In genomic region chr11:120212926-120213325, GRCh38 we compare ENCODE assay signal across 9 cellular contexts. TPM values are rescaled to one million over a fixed set of nuclear protein-coding genes. Genes with fewer than 3 reads are reported as not detected.
DNase-seq lines count a peak whose midpoint lies in the region; TF ChIP-seq lines count a peak whose summit lies in the region.
"Had no signal": no experiment of that assay in that cellular context is flagged by ENCODE, and none has a peak within 500 bp of the region (broad histone marks: within the 10 kb centered on the region; RNA-seq: fewer than 3 reads in every experiment).

No MANE protein-coding gene starts in this region.

- H3K27me3 ChIP-seq in liver (ENCODE audit: control insufficient read depth in 4 of 4, insufficient read depth in 4 of 4, low read length in 3 of 4) (no peaks in the 10 kb centered on the region), suprapubic skin (no peaks in the 10 kb centered on the region)

- H3K4me1 Mint-ChIP-seq in HFFc6 (ENCODE audit: low read depth), result peaks cover 60% of the 10 kb centered on the region

- no peak for TF ChIP-seq POLR2A in suprapubic skin (IDR thresholded peaks at IDR 0.05)

- DNase-seq in HFFc6 (no peak), cardiac fibroblast (ENCODE audit: low read depth in 2 of 2) (no peak), suprapubic skin (ENCODE audit: low spot score in 2 of 2) (no peak), cerebellar nuclear complex (lab: John Stamatoyannopoulos, UW) (no peak), NCI-H1048 (lab: John Stamatoyannopoulos, UW) (no peak)
- no peak for DNase-seq in activated CD8-positive, alpha-beta memory T cell treated with anti-CD3 and anti-CD28 coated beads, Interleukin-2, amount 50 U/mL, for 4 hours
- DNase-seq in stimulated activated CD4-positive, alpha-beta T cell treated with anti-CD3 and anti-CD28 coated beads, Interleukin-4, amount 100 ng/mL, for 1 hour, result no peak
- DNase-seq: stimulated activated naive CD4-positive, alpha-beta T cell treated with Interleukin-2 at 50 U/mL for 16 hours had no signal

- H3K27ac ChIP-seq in liver (ENCODE audit: low read depth in 1 of 2, low read length in 2 of 2) (peak overlapping the region; percentile 93 to 95), suprapubic skin (peak overlapping the region; percentile 87)

- H3K36me3 ChIP-seq in liver (ENCODE audit: control insufficient read depth in 4 of 4, insufficient read depth in 3 of 4, low read depth in 1 of 4, low read length in 3 of 4) (peaks cover 0 to 5% (median 0%) of the 10 kb centered on the region in 4 donors), suprapubic skin (no peaks in the 10 kb centered on the region)

- WGBS in liver, result 44% methylated on average over 2 of the region's 2 CpGs
- 46% methylated on average over 2 of the region's 2 CpGs for WGBS in suprapubic skin

- peaks cover 2% of the 10 kb centered on the region for H3K27me3 Mint-ChIP-seq in HFFc6 (ENCODE audit: insufficient read depth)

- no peak for TF ChIP-seq EP300 in suprapubic skin (IDR thresholded peaks at IDR 0.05)

- H3K4me3 Mint-ChIP-seq in HFFc6, result peak overlapping the region; percentile 95

- TF ChIP-seq CTCF in HFFc6 (IDR thresholded peaks at IDR 0.05), result no peak
- no peak for TF ChIP-seq CTCF in cardiac fibroblast (IDR thresholded peaks at IDR 0.05; ENCODE audit: low read depth, low read length)
- no peak for TF ChIP-seq CTCF in liver (IDR thresholded peaks at IDR 0.05; ENCODE audit: low read depth, low read length, missing input control)
- TF ChIP-seq CTCF in suprapubic skin (IDR thresholded peaks at IDR 0.05), result no peak

- peak overlapping the region; percentile 91 to 98 for H3K9ac ChIP-seq in liver (ENCODE audit: low read depth in 1 of 2, low read length in 2 of 2)

- H3K9me3 ChIP-seq in liver (ENCODE audit: control insufficient read depth in 4 of 4, low read length in 3 of 4) (no peaks in the 10 kb centered on the region), suprapubic skin (no peaks in the 10 kb centered on the region)

- H3K36me3 Mint-ChIP-seq in HFFc6 (ENCODE audit: low read depth), result peaks cover 7% of the 10 kb centered on the region; the same call in 1 of the 2 replicates

- no peak for TF ChIP-seq RAD21 in liver (IDR thresholded peaks at IDR 0.05)

- H3K4me3 ChIP-seq in cardiac fibroblast (replicated peaks in 1 of 2; ENCODE audit: low read depth in 2 of 2, low read length in 2 of 2) (peak overlapping the region; percentile 76 to 87), liver (ENCODE audit: low read depth in 1 of 3, low read length in 3 of 3) (peak overlapping the region; percentile 88 to 96 (median 88)), suprapubic skin (peak overlapping the region; percentile 86)

- H3K4me1 ChIP-seq in liver (ENCODE audit: control insufficient read depth in 4 of 4, insufficient read depth in 4 of 4, low read length in 3 of 4), result peaks cover 25 to 75% (median 54%) of the 10 kb centered on the region in 4 donors
- peaks cover 71% of the 10 kb centered on the region for H3K4me1 ChIP-seq in suprapubic skin

- H3K9me3 Mint-ChIP-seq in HFFc6, result no peaks in the 10 kb centered on the region

- peak overlapping the region; percentile 92 for H3K27ac Mint-ChIP-seq in HFFc6

TF ChIP-seq in liver, 16 proteins besides CTCF, POLR2A, EP300 and RAD21:
- TF ChIP-seq EGR1 (IDR thresholded peaks at IDR 0.05; ENCODE audit: low read depth in 2 of 2), result no peak
- peak; percentile 10 for TF ChIP-seq TAF1 (conservative IDR thresholded peaks at IDR 0.05)
TF ChIP-seq in liver: peak in this region for 1.

RNA-seq across cellular contexts. Expression of gene OAF, which starts 2.1 kb away (rescaled TPM):
- 100 to 1,000 TPM; 111 to 143 (median 123) TPM for total RNA-seq in HFFc6 (2021; fragmentation: NEBNext Ultra II Directional; extraction: Animal tissue kit (Norgen Biotek cat#: 25700))
- total RNA-seq in liver (10 to 100 TPM; 15.0 to 89.4 TPM), suprapubic skin (10 to 100 TPM in 3 of 4 donors, 1 to 10 TPM in 1; 5.0 to 13.0 (median 10.8) TPM)
- polyA plus RNA-seq in liver, result 100 to 1,000 TPM in 1 of 2 donors, 10 to 100 TPM in 1; 74.6 to 151 TPM

RNA-seq across cellular contexts. Expression of gene POU2F3, which starts 27.0 kb away (rescaled TPM):
- not detected for total RNA-seq in HFFc6 (2021; fragmentation: NEBNext Ultra II Directional; extraction: Animal tissue kit (Norgen Biotek cat#: 25700))
- total RNA-seq in liver, result not detected
- not detected for polyA plus RNA-seq in liver
- 100 to 1,000 TPM in 2 of 4 donors, 10 to 100 TPM in 2; 58.2 to 219 (median 105) TPM for total RNA-seq in suprapubic skin

Comparison
In these comparisons a context has a peak if more than half of its experiments do, and no peak if none do; other contexts are left out.
1. RNA of gene POU2F3, which starts 27.0 kb away (total RNA-seq): 58.2 to 219 TPM in suprapubic skin; not detected in HFFc6 and not detected in liver; every median in the first group is over 10 times any median in the second.
2. Peak in every context shown above with its lines, with median percentiles within 50 percentile points of each other: H3K4me3 ChIP-seq.